In the genomic region with DNA sequence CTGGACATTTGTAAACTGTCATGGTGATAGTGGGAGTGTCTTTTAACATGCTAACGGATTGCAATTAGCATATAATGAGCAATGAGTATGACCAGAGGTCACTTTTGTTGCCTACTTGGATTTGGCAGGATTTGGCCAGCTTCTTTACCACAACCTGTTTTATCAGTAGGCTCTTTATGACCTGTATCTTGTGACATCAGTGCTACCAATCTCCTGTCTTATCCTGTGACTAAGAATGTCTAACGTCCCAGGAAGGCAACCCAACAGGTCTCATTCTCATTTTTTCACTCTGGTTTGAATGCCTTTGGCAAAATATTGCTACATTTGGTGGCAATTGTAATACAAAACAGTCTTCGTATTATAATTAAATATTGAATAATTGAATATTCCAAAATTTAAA, we compare ENCODE assay signal across 20 cellular contexts.
"Had no signal": no experiment of that assay in that cellular context is flagged by ENCODE, and none has a peak within 500 bp of the region (broad histone marks: within the 10 kb centered on the region; RNA-seq: fewer than 3 reads in every experiment).

No MANE protein-coding gene starts in this region.

- H3K4me2 ChIP-seq: SK-N-SH had no signal

- H3K9me3 ChIP-seq: MG63 had no signal

- DNase-seq: KBM-7, MG63, NCI-H1092, NCI-H1105 treated with DMSO at 0.1 percent for 48 hours, NCI-H1417 treated with DMSO at 0.1 percent for 48 hours, NCI-H146, NCI-H187, NCI-H2029, NCI-H2081 treated with DMSO at 0.1 percent for 48 hours, NCI-H2171, NCI-H226, NCI-H446, NCI-H510A, NCI-H524 treated with DMSO at 0.1 percent for 48 hours, NCI-H69, NCI-H774, SHP77, SK-N-SH had no signal

- H3K4me3 ChIP-seq: MG63 had no signal

- H3K27me3 ChIP-seq: MG63 had no signal

- H3K36me3 ChIP-seq: MG63 had no signal

- H3K9ac ChIP-seq: SK-N-SH had no signal

- H3K27ac ChIP-seq: HL-60, RWPE1 had no signal
